ENCODE assay signal across 20 cellular contexts in genomic region chr5:169627551-169627950, GRCh38. TPM values are rescaled to one million over a fixed set of nuclear protein-coding genes. Genes with fewer than 3 reads are reported as not detected.
"Had no signal": no experiment of that assay in that cellular context is flagged by ENCODE, and none has a peak within 500 bp of the region (broad histone marks: within the 10 kb centered on the region; RNA-seq: fewer than 3 reads in every experiment).

No MANE protein-coding gene starts in this region.

- H3K4me1 ChIP-seq: heart left ventricle, pancreas, stomach, transverse colon had no signal

- H3K9me3 Mint-ChIP-seq: natural killer cell had no signal

- H3K27me3 ChIP-seq: heart left ventricle, pancreas, stomach, transverse colon had no signal

- H3K36me3 ChIP-seq: heart left ventricle, pancreas, stomach, thoracic aorta, transverse colon had no signal

- H3K4me1 Mint-ChIP-seq: endodermal cell, mesothelial cell of epicardium, neural crest cell had no signal

- H3K27ac ChIP-seq: coronary artery, heart left ventricle, pancreas, stomach, thoracic aorta, transverse colon had no signal

- ATAC-seq: heart left ventricle, left lobe of liver, natural killer cell, pancreas, right cardiac atrium had no signal

- H3K27ac Mint-ChIP-seq: endodermal cell, mesothelial cell of epicardium, natural killer cell, progenitor cell of endocrine pancreas had no signal

- H3K36me3 Mint-ChIP-seq: mesothelial cell of epicardium, natural killer cell had no signal

- H3K4me3 ChIP-seq: coronary artery, heart left ventricle, pancreas, stomach, thoracic aorta, transverse colon had no signal

- DNase-seq: effector CD4-positive, alpha-beta T cell; endodermal cell; erythroblast; heart left ventricle; hippocampal formation; natural killer cell; pancreas; right cardiac atrium; small intestine; stimulated activated CD4-positive, alpha-beta T cell treated with anti-CD3 and anti-CD28 coated beads, Interleukin-12 subunit alpha, Interleukin-12 subunit beta, amount 100 ng/mL, for 4 hours; stimulated activated naive CD4-positive, alpha-beta T cell; stomach; substantia nigra; transverse colon had no signal

- H3K4me3 Mint-ChIP-seq: endodermal cell, mesothelial cell of epicardium, natural killer cell, neural crest cell had no signal

- H3K9me3 ChIP-seq: pancreas, stomach, transverse colon had no signal

RNA-seq across cellular contexts. Expression of gene DOCK2, which starts 9.5 kb away (rescaled TPM):
- total RNA-seq: progenitor cell of endocrine pancreas had no signal
